ENCODE assay signal across 9 cellular contexts in genomic region chr2:96408631-96409542, GRCh38.
DNase-seq lines count a peak whose midpoint lies in the region; ATAC-seq and TF ChIP-seq lines count a peak whose summit lies in the region.
"Had no signal": no experiment of that assay in that cellular context is flagged by ENCODE, and none has a peak within 500 bp of the region (broad histone marks: within the 10 kb centered on the region; RNA-seq: fewer than 3 reads in every experiment).

No MANE protein-coding gene starts in this region.

- H3K9me3 ChIP-seq in BLaER1 = no peaks in the 10 kb centered on the region
- no peaks in the 10 kb centered on the region for H3K9me3 ChIP-seq in Loucy (ENCODE audit: insufficient read depth, low read depth, low read length)

- H3F3A ChIP-seq in Loucy (ENCODE audit: low read depth) = no peaks in the 10 kb centered on the region

- no peak overlapping the region for H3K9ac ChIP-seq in BLaER1
- H3K9ac ChIP-seq in Loucy (ENCODE audit: low read depth, low read length, poor library complexity, severe bottlenecking) = no peak overlapping the region

- H3K27ac ChIP-seq in BLaER1 = no peak overlapping the region

- TF ChIP-seq CTCF in Loucy (conservative IDR thresholded peaks at IDR 0.05; ENCODE audit: low read length) (peak; percentile 33; the same call in 1 of the 2 replicates), choroid plexus epithelial cell (conservative IDR thresholded peaks at IDR 0.05; ENCODE audit: low read depth, low read length) (peak; percentile 21)

- H3K36me3 ChIP-seq in BLaER1 (no peaks in the 10 kb centered on the region), Loucy (ENCODE audit: insufficient read depth, low read length) (no peaks in the 10 kb centered on the region)

- H4K20me1 ChIP-seq in BLaER1 (no peaks in the 10 kb centered on the region), Loucy (ENCODE audit: insufficient read depth, low read length, poor library complexity, severe bottlenecking) (no peaks in the 10 kb centered on the region)

- no peaks in the 10 kb centered on the region for H3K79me2 ChIP-seq in Loucy (ENCODE audit: insufficient read depth, low read length)

- H2AFZ ChIP-seq in Loucy (ENCODE audit: low read length) = no peak overlapping the region

- no peak overlapping the region for H3K4me3 ChIP-seq in BLaER1
- no peak overlapping the region for H3K4me3 ChIP-seq in Loucy (ENCODE audit: low read length, poor library complexity, severe bottlenecking)
- no peak overlapping the region for H3K4me3 ChIP-seq in choroid plexus epithelial cell (ENCODE audit: low read depth, low read length)

- ATAC-seq in HG02885 (IDR thresholded peaks at IDR 0.05; ENCODE audit: poor library complexity, unreplicated experiment) (no peak), GM19351 (IDR thresholded peaks at IDR 0.05; ENCODE audit: unreplicated experiment) (no peak)

- peak overlapping the region; percentile 76 for H3K4me2 ChIP-seq in BLaER1
- no peak overlapping the region for H3K4me2 ChIP-seq in Loucy (ENCODE audit: low read depth, low read length, poor library complexity, severe bottlenecking)

- DNase-seq in choroid plexus epithelial cell (ENCODE audit: low read depth) = peak; percentile 52
- DNase-seq in mucosa of gallbladder (ENCODE audit: low spot score) = peak; percentile 63
- DNase-seq in HEK293T (ENCODE audit: extremely low spot score) = no peak
- DNase-seq in GM19238 (ENCODE audit: insufficient read length, low spot score) = no peak
- DNase-seq: activated CD4-positive, alpha-beta T cell treated with anti-CD3 and anti-CD28 coated beads for 4 hours had no signal

- H3K27me3 ChIP-seq in BLaER1 (no peaks in the 10 kb centered on the region), Loucy (ENCODE audit: insufficient read depth, low read length, poor library complexity, severe bottlenecking) (no peaks in the 10 kb centered on the region)

- CTCF ChIA-PET in HEK293T (lab: Yijun Ruan, JAX) = interaction anchor here (0.6 to 5.8 kb wide), 11 partner anchors 10 to 1542 kb away, joined by 3 to 68 read pairs (median 3); partner anchors contain the start of gene NEURL3

- H3K9me2 ChIP-seq in Loucy (replicated peaks; ENCODE audit: low read depth, low read length) = no peaks in the 10 kb centered on the region

- peaks cover 48% of the 10 kb centered on the region for H3K4me1 ChIP-seq in BLaER1
- H3K4me1 ChIP-seq in Loucy (ENCODE audit: insufficient read depth, low read length, poor library complexity, severe bottlenecking) = peaks cover 12% of the 10 kb centered on the region

- POLR2A ChIA-PET in HEK293T (lab: Yijun Ruan, JAX) = interaction anchor here (1.2 kb wide), 1 partner anchor 200 kb away, joined by 3 read pairs; the partner anchor contains the start of gene STARD7

TF ChIP-seq in HEK293T, 16 proteins besides CTCF, POLR2A, EP300 and RAD21:
- no peak for TF ChIP-seq CTBP1 (IDR thresholded peaks at IDR 0.05; ENCODE audit: borderline replicate concordance)
- TF ChIP-seq FOXA1 (IDR thresholded peaks at IDR 0.05) = no peak
- no peak for TF ChIP-seq SP1 (IDR thresholded peaks at IDR 0.05)
- TF ChIP-seq TARDBP (IDR thresholded peaks at IDR 0.05) = no peak
- TF ChIP-seq ZNF384 (IDR thresholded peaks at IDR 0.05) = no peak
- TF ChIP-seq ARNT (IDR thresholded peaks at IDR 0.05) = no peak
- no peak for TF ChIP-seq FOXM1 (IDR thresholded peaks at IDR 0.05; ENCODE audit: borderline replicate concordance)
- no peak for TF ChIP-seq LEF1 (IDR thresholded peaks at IDR 0.05; ENCODE audit: borderline replicate concordance)
- TF ChIP-seq HDGF (IDR thresholded peaks at IDR 0.05; ENCODE audit: borderline replicate concordance) = no peak
- no peak for TF ChIP-seq PKNOX1 (IDR thresholded peaks at IDR 0.05)
- TF ChIP-seq NFRKB (IDR thresholded peaks at IDR 0.05) = no peak
- TF ChIP-seq BHLHE40 (IDR thresholded peaks at IDR 0.05; ENCODE audit: borderline replicate concordance) = no peak
- no peak for TF ChIP-seq ELF4 (IDR thresholded peaks at IDR 0.05)
- no peak for TF ChIP-seq SUZ12 (IDR thresholded peaks at IDR 0.05)
- no peak for TF ChIP-seq L3MBTL2 (conservative IDR thresholded peaks at IDR 0.05)
- no peak for TF ChIP-seq FOXK2 (IDR thresholded peaks at IDR 0.05)

Comparison
In these comparisons a context has a peak if more than half of its experiments do, and no peak if none do; other contexts are left out.
1. DNase-seq: peak in choroid plexus epithelial cell (single experiment) and mucosa of gallbladder (single experiment); none in HEK293T (single experiment) and GM19238 (single experiment).